Comparison of ENCODE assay signal across 11 cellular contexts in genomic region chr1:21524686-21525339, GRCh38. TPM values are rescaled to one million over a fixed set of nuclear protein-coding genes. Genes with fewer than 3 reads are reported as not detected.
A peak's percentile ranks its signal among the peaks of the same experiment; 100 is the strongest.
DNase-seq lines count a peak whose midpoint lies in the region; ATAC-seq lines count a peak whose summit lies in the region.
"Had no signal": no experiment of that assay in that cellular context is flagged by ENCODE, and none has a peak within 500 bp of the region (broad histone marks: within the 10 kb centered on the region; RNA-seq: fewer than 3 reads in every experiment).

No MANE protein-coding gene starts in this region.

- no peaks in the 10 kb centered on the region for H3K9me3 Mint-ChIP-seq in activated T-helper 17 cell treated with anti-CD3 and anti-CD28 coated beads, Interleukin-2, amount 50 U/mL, for 72 hours
- no peaks in the 10 kb centered on the region for H3K9me3 Mint-ChIP-seq in stimulated activated naive B cell treated with anti-CD40 and anti-IgM and Interleukin-4, amounts not matched to agents 10 μg/mL and 1 μg/mL and 100 μg/mL, for 72 hours

- no peak for ATAC-seq in activated T-helper 17 cell treated with anti-CD3 and anti-CD28 coated beads, Interleukin-2, amount 50 U/mL, for 72 hours (replicated peaks)
- ATAC-seq in left lobe of liver: peak; percentile 58
- ATAC-seq in stimulated activated naive B cell treated with anti-CD40 and anti-IgM and Interleukin-4, amounts not matched to agents 10 μg/mL and 1 μg/mL and 100 μg/mL, for 72 hours (replicated peaks): no peak
- ATAC-seq in GM21390 (IDR thresholded peaks at IDR 0.05; ENCODE audit: unreplicated experiment): no peak
- ATAC-seq: A549 had no signal

- H3K4me1 Mint-ChIP-seq in activated T-helper 17 cell treated with anti-CD3 and anti-CD28 coated beads, Interleukin-2, amount 50 U/mL, for 72 hours: no peaks in the 10 kb centered on the region
- H3K4me1 Mint-ChIP-seq in stimulated activated naive B cell treated with anti-CD40 and anti-IgM and Interleukin-4, amounts not matched to agents 10 μg/mL and 1 μg/mL and 100 μg/mL, for 72 hours: peaks cover 28 to 55% of the 10 kb centered on the region in 2 donors

- no peaks in the 10 kb centered on the region for H3K27me3 Mint-ChIP-seq in activated T-helper 17 cell treated with anti-CD3 and anti-CD28 coated beads, Interleukin-2, amount 50 U/mL, for 72 hours
- H3K27me3 Mint-ChIP-seq in stimulated activated naive B cell treated with anti-CD40 and anti-IgM and Interleukin-4, amounts not matched to agents 10 μg/mL and 1 μg/mL and 100 μg/mL, for 72 hours: peaks cover 4 to 5% of the 10 kb centered on the region in 2 donors

- H3K4me3 Mint-ChIP-seq in activated T-helper 17 cell treated with anti-CD3 and anti-CD28 coated beads, Interleukin-2, amount 50 U/mL, for 72 hours: no peak overlapping the region
- H3K4me3 Mint-ChIP-seq in stimulated activated naive B cell treated with anti-CD40 and anti-IgM and Interleukin-4, amounts not matched to agents 10 μg/mL and 1 μg/mL and 100 μg/mL, for 72 hours: no peak overlapping the region

- H3K27ac Mint-ChIP-seq in activated T-helper 17 cell treated with anti-CD3 and anti-CD28 coated beads, Interleukin-2, amount 50 U/mL, for 72 hours: peak overlapping the region; percentile 32
- H3K27ac Mint-ChIP-seq in stimulated activated naive B cell treated with anti-CD40 and anti-IgM and Interleukin-4, amounts not matched to agents 10 μg/mL and 1 μg/mL and 100 μg/mL, for 72 hours: peak overlapping the region; percentile 91

- DNase-seq in NCI-H526 (lab: John Stamatoyannopoulos, UW): peak; percentile 10 to 42
- DNase-seq in NCI-H526 treated with DMSO at 0.1 percent for 48 hours (lab: John Stamatoyannopoulos, UW): no peak
- no peak for DNase-seq in left lobe of liver (ENCODE audit: low spot score)
- DNase-seq in stimulated activated naive B cell treated with anti-CD40 and anti-IgM and Interleukin-4, amounts not matched to agents 10 μg/mL and 1 μg/mL and 100 μg/mL, for 72 hours: no peak
- DNase-seq in activated gamma-delta T cell (lab: John Stamatoyannopoulos, UW): no peak
- no peak for DNase-seq in activated CD4-positive, CD25-positive, alpha-beta regulatory T cell (lab: John Stamatoyannopoulos, UW)
- DNase-seq: MM.1S, RPMI8226 had no signal

- H3K36me3 Mint-ChIP-seq in activated T-helper 17 cell treated with anti-CD3 and anti-CD28 coated beads, Interleukin-2, amount 50 U/mL, for 72 hours (ENCODE audit: low read depth): no peaks in the 10 kb centered on the region
- H3K36me3 Mint-ChIP-seq in stimulated activated naive B cell treated with anti-CD40 and anti-IgM and Interleukin-4, amounts not matched to agents 10 μg/mL and 1 μg/mL and 100 μg/mL, for 72 hours: no peaks in the 10 kb centered on the region

RNA-seq across cellular contexts. Expression of gene ALPL, which starts 15.6 kb away (rescaled TPM):
- not detected for total RNA-seq in activated T-helper 17 cell treated with anti-CD3 and anti-CD28 coated beads, Interleukin-2, amount 50 U/mL, for 72 hours
- 29.3 TPM for total RNA-seq in left lobe of liver

Comparison
In these comparisons a context has a peak if more than half of its experiments do, and no peak if none do; other contexts are left out.
1. DNase-seq: peak in NCI-H526 (2 of 2); none in NCI-H526 treated with DMSO at 0.1 percent for 48 hours (single experiment), left lobe of liver (single experiment), stimulated activated naive B cell treated with anti-CD40 and anti-IgM and Interleukin-4, amounts not matched to agents 10 μg/mL and 1 μg/mL and 100 μg/mL, for 72 hours (single experiment), activated gamma-delta T cell (single experiment) and activated CD4-positive, CD25-positive, alpha-beta regulatory T cell (0 of 4).
2. RNA of gene ALPL, which starts 15.6 kb away (total RNA-seq): 29.3 TPM in left lobe of liver (single experiment); not detected in activated T-helper 17 cell treated with anti-CD3 and anti-CD28 coated beads, Interleukin-2, amount 50 U/mL, for 72 hours; every median in the first group is over 10 times any median in the second.